ENCODE assay signal across 1 cellular context in genomic region chr6:70413114-70413828, GRCh38.
TF ChIP-seq lines count a peak whose summit lies in the region.

Gene FAM135A (plus strand): TSS chr6:70413508. CDS start chr6:70428343, 14,835 bp downstream.

TF ChIP-seq in HEK293, 187 proteins besides CTCF, POLR2A, EP300 and RAD21 (continued from another document):
- TF ChIP-seq ZBTB49 (tag by site-specific recombination; IDR thresholded peaks at IDR 0.05; ENCODE audit: low read depth) (no peak), ZNF416 (tag by site-specific recombination; IDR thresholded peaks at IDR 0.05) (no peak), ZNF701 (tag by site-specific recombination; IDR thresholded peaks at IDR 0.05) (no peak), ZNF274 (IDR thresholded peaks at IDR 0.05; ENCODE audit: low read length) (no peak), ZNF274 (tag by site-specific recombination; IDR thresholded peaks at IDR 0.05; ENCODE audit: borderline replicate concordance) (no peak), ZBTB10 (tag by site-specific recombination; IDR thresholded peaks at IDR 0.05) (peak; percentile 38; the same call in 1 of the 2 replicates), PBX3 (CRISPR knock-in tag; IDR thresholded peaks at IDR 0.05) (no peak), ZNF48 (tag by site-specific recombination; IDR thresholded peaks at IDR 0.05) (no peak), ZBTB44 (tag by site-specific recombination; IDR thresholded peaks at IDR 0.05) (peak; percentile 37; the same call in 1 of the 2 replicates), ZNF626 (tag by site-specific recombination; IDR thresholded peaks at IDR 0.05) (no peak), TRIM28 (IDR thresholded peaks at IDR 0.05; ENCODE audit: borderline replicate concordance, low read length) (no peak), ZNF521 (tag by site-specific recombination; IDR thresholded peaks at IDR 0.05) (no peak), ZSCAN16 (tag by site-specific recombination; IDR thresholded peaks at IDR 0.05) (no peak), ZNF548 (tag by site-specific recombination; IDR thresholded peaks at IDR 0.05) (no peak), ZNF707 (tag by site-specific recombination; IDR thresholded peaks at IDR 0.05) (no peak), ZBTB26 (tag by site-specific recombination; optimal IDR thresholded peaks at IDR 0.05) (peak; percentile 89), ZFP3 (tag by site-specific recombination; IDR thresholded peaks at IDR 0.05; ENCODE audit: low read depth) (no peak), PRDM6 (tag by site-specific recombination; IDR thresholded peaks at IDR 0.05) (no peak), ZNF140 (tag by site-specific recombination; IDR thresholded peaks at IDR 0.05) (no peak), ZNF768 (tag by site-specific recombination; IDR thresholded peaks at IDR 0.05) (no peak), ZNF544 (tag by site-specific recombination; IDR thresholded peaks at IDR 0.05) (no peak), OVOL3 (tag by site-specific recombination; IDR thresholded peaks at IDR 0.05) (no peak), ZSCAN5A (tag by site-specific recombination; IDR thresholded peaks at IDR 0.05) (no peak), ZNF266 (tag by site-specific recombination; IDR thresholded peaks at IDR 0.05; ENCODE audit: low read depth) (no peak), SP2 (tag by site-specific recombination; IDR thresholded peaks at IDR 0.05) (peak; percentile 97), ZNF664 (tag by site-specific recombination; IDR thresholded peaks at IDR 0.05) (no peak), ZNF555 (tag by site-specific recombination; conservative IDR thresholded peaks at IDR 0.05) (no peak), IKZF3 (tag by site-specific recombination; IDR thresholded peaks at IDR 0.05) (peak; percentile 53; the same call in 1 of the 2 replicates), ZNF121 (tag by site-specific recombination; IDR thresholded peaks at IDR 0.05) (no peak), GLI4 (tag by site-specific recombination; IDR thresholded peaks at IDR 0.05) (no peak), HOXD13 (CRISPR knock-in tag; IDR thresholded peaks at IDR 0.05; ENCODE audit: borderline replicate concordance) (no peak), TSHZ1 (tag by site-specific recombination; IDR thresholded peaks at IDR 0.05; ENCODE audit: borderline replicate concordance) (no peak), ZNF37A (tag by site-specific recombination; IDR thresholded peaks at IDR 0.05) (no peak), INSM2 (tag by site-specific recombination; IDR thresholded peaks at IDR 0.05) (no peak), KLF10 (tag by site-specific recombination; IDR thresholded peaks at IDR 0.05) (peak; percentile 95), ZIC2 (tag by site-specific recombination; IDR thresholded peaks at IDR 0.05) (no peak), KLF1 (tag by site-specific recombination; IDR thresholded peaks at IDR 0.05) (no peak), ZNF10 (tag by site-specific recombination; IDR thresholded peaks at IDR 0.05) (peak; percentile 23; the same call in 1 of the 2 replicates), ZNF354C (tag by site-specific recombination; IDR thresholded peaks at IDR 0.05; ENCODE audit: borderline replicate concordance, low read depth) (no peak), ZNF596 (tag by site-specific recombination; IDR thresholded peaks at IDR 0.05) (no peak), GLIS1 (tag by site-specific recombination; IDR thresholded peaks at IDR 0.05) (no peak), YY2 (tag by site-specific recombination; IDR thresholded peaks at IDR 0.05) (no peak)
